ENCODE assay signal across 1 cellular context in genomic region chr6:170139531-170139930, GRCh38.
TF ChIP-seq lines count a peak whose summit lies in the region.

No MANE protein-coding gene starts in this region.

TF ChIP-seq in HepG2, 621 proteins besides CTCF, POLR2A, EP300 and RAD21 (continued from another document):
- no peak for TF ChIP-seq KDM5A (IDR thresholded peaks at IDR 0.05; ENCODE audit: borderline replicate concordance, low read length)
- no peak for TF ChIP-seq TOE1 (CRISPR knock-in tag; IDR thresholded peaks at IDR 0.05)
- TF ChIP-seq ZNF235 (CRISPR knock-in tag; IDR thresholded peaks at IDR 0.05; ENCODE audit: borderline replicate concordance), result no peak
- no peak for TF ChIP-seq NR2F2 (IDR thresholded peaks at IDR 0.05; ENCODE audit: borderline replicate concordance, low read depth)
- TF ChIP-seq ZBTB7B (CRISPR knock-in tag; IDR thresholded peaks at IDR 0.05), result no peak
- TF ChIP-seq THAP11 (CRISPR knock-in tag; IDR thresholded peaks at IDR 0.05), result no peak
- TF ChIP-seq CSRNP1 (CRISPR knock-in tag; IDR thresholded peaks at IDR 0.05), result no peak
- TF ChIP-seq MAFK (conservative IDR thresholded peaks at IDR 0.05 in 1 of 2, IDR thresholded peaks at IDR 0.05 in 1 of 2; ENCODE audit: low read length in 2 of 2), result no peak
- TF ChIP-seq ZKSCAN1 (IDR thresholded peaks at IDR 0.05; ENCODE audit: low read length), result no peak
- TF ChIP-seq ATF7 (IDR thresholded peaks at IDR 0.05), result no peak
- no peak for TF ChIP-seq ATF7 (CRISPR knock-in tag; IDR thresholded peaks at IDR 0.05)
- TF ChIP-seq KDM3A (CRISPR knock-in tag; IDR thresholded peaks at IDR 0.05; ENCODE audit: low read depth), result no peak
- TF ChIP-seq ZFP1 (CRISPR knock-in tag; IDR thresholded peaks at IDR 0.05), result no peak
- no peak for TF ChIP-seq ZNF333 (CRISPR knock-in tag; IDR thresholded peaks at IDR 0.05; ENCODE audit: borderline replicate concordance)
- TF ChIP-seq, protein P1, sequence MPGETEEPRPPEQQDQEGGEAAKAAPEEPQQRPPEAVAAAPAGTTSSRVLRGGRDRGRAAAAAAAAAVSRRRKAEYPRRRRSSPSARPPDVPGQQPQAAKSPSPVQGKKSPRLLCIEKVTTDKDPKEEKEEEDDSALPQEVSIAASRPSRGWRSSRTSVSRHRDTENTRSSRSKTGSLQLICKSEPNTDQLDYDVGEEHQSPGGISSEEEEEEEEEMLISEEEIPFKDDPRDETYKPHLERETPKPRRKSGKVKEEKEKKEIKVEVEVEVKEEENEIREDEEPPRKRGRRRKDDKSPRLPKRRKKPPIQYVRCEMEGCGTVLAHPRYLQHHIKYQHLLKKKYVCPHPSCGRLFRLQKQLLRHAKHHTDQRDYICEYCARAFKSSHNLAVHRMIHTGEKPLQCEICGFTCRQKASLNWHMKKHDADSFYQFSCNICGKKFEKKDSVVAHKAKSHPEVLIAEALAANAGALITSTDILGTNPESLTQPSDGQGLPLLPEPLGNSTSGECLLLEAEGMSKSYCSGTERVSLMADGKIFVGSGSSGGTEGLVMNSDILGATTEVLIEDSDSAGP (CRISPR knock-in tag; IDR thresholded peaks at IDR 0.05; ENCODE audit: borderline replicate concordance), result no peak
- TF ChIP-seq ZBTB7A (CRISPR knock-in tag; IDR thresholded peaks at IDR 0.05), result no peak
- no peak for TF ChIP-seq ZNF550 (CRISPR knock-in tag; IDR thresholded peaks at IDR 0.05; ENCODE audit: borderline replicate concordance)
- TF ChIP-seq ZNF883 (CRISPR knock-in tag; IDR thresholded peaks at IDR 0.05; ENCODE audit: not compliant biosample characterization), result no peak
